Comparison of ENCODE assay signal across 17 cellular contexts in genomic region chr2:133377599-133377998, GRCh38.
A peak's percentile ranks its signal among the peaks of the same experiment; 100 is the strongest.
DNase-seq lines count a peak whose midpoint lies in the region; ATAC-seq and TF ChIP-seq lines count a peak whose summit lies in the region.
"Had no signal": no experiment of that assay in that cellular context is flagged by ENCODE, and none has a peak within 500 bp of the region (broad histone marks: within the 10 kb centered on the region; RNA-seq: fewer than 3 reads in every experiment).

No MANE protein-coding gene starts in this region.

- H3K9me3 ChIP-seq in IMR-90 (ENCODE audit: control insufficient read depth, insufficient read depth, low read length) = no peaks in the 10 kb centered on the region
- H3K9me3 ChIP-seq in endodermal cell (ENCODE audit: control insufficient read depth, low read length) = peaks cover 5% of the 10 kb centered on the region
- H3K9me3 ChIP-seq: MG63 had no signal

- H2BK15ac ChIP-seq in IMR-90 (ENCODE audit: low read depth, low read length) = peak overlapping the region; percentile 88
- no peak overlapping the region for H2BK15ac ChIP-seq in mesendoderm (replicated peaks; ENCODE audit: low read depth)

- no peaks in the 10 kb centered on the region for H3K36me3 ChIP-seq in IMR-90 (ENCODE audit: control insufficient read depth, insufficient read depth, low read length)
- H3K36me3 ChIP-seq in endodermal cell (ENCODE audit: control insufficient read depth, insufficient read depth, low read length) = no peaks in the 10 kb centered on the region
- H3K36me3 ChIP-seq in mesendoderm (ENCODE audit: control insufficient read depth, insufficient read depth, low read length) = no peaks in the 10 kb centered on the region
- H3K36me3 ChIP-seq: MG63 had no signal

- peak; percentile 7 for DNase-seq in Daoy (ENCODE audit: low read depth)
- DNase-seq in IMR-90 = no peak
- DNase-seq in endodermal cell = peak; percentile 56
- DNase-seq in mesendoderm = peak; percentile 37
- no peak for DNase-seq in cerebellar nuclear complex (lab: John Stamatoyannopoulos, UW)
- DNase-seq in NCI-H2029 (lab: John Stamatoyannopoulos, UW) = no peak
- no peak for DNase-seq in osteocyte (ENCODE audit: extremely low spot score, unreplicated experiment)
- DNase-seq: DMS153, MG63, NCI-H1105, NCI-H1694 treated with DMSO at 0.1 percent for 48 hours, NCI-H446, Right ventricle myocardium superior had no signal

- peak overlapping the region; percentile 5; the same call in 1 of the 2 replicates for H3K27ac ChIP-seq in IMR-90 (ENCODE audit: insufficient read depth, low read length)
- no peak overlapping the region for H3K27ac ChIP-seq in endodermal cell (ENCODE audit: low read depth, low read length)
- H3K27ac ChIP-seq in mesendoderm (ENCODE audit: low read depth, low read length) = no peak overlapping the region
- H3K27ac ChIP-seq: C4-2B, HL-60, KMS-11 had no signal

- peak overlapping the region; percentile 58 for H2BK5ac ChIP-seq in IMR-90 (ENCODE audit: low read depth, low read length, poor library complexity, severe bottlenecking)
- H2BK5ac ChIP-seq in mesendoderm (ENCODE audit: low read length) = no peak overlapping the region

- no CpG with 5 or more reads among the region's 2 CpGs for WGBS in IMR-90 (ENCODE audit: extremely low coverage in 2 of 2, insufficient read length in 1 of 2), 2 experiments
- 20 to 51% methylated on average over 1 to 2 of the region's 2 CpGs for WGBS in endodermal cell (ENCODE audit: insufficient coverage in 1 of 2, insufficient read length in 1 of 2), 2 experiments
- WGBS in mesendoderm (ENCODE audit: extremely low coverage, insufficient coverage, low lambda C conversion rate) = no CpG with 5 or more reads among the region's 2 CpGs

- TF ChIP-seq RAD21 in IMR-90 (IDR thresholded peaks at IDR 0.05; ENCODE audit: low read length) = no peak

- H3K4me1 Mint-ChIP-seq in endodermal cell (peaks cover 15% of the 10 kb centered on the region), osteocyte (ENCODE audit: unreplicated experiment) (peaks cover 2% of the 10 kb centered on the region)

- intact Hi-C loops in IMR-90 (cut with micrococcal nuclease) = no loop called here

- H3K23ac ChIP-seq in IMR-90 (ENCODE audit: low read depth, low read length) (peak overlapping the region; percentile 86), mesendoderm (ENCODE audit: low read length) (no peak overlapping the region)

- no peak for TF ChIP-seq POLR2A in IMR-90 (IDR thresholded peaks at IDR 0.05; ENCODE audit: low read depth, low read length)

- no peak overlapping the region for H2AK9ac ChIP-seq in IMR-90 (replicated peaks; ENCODE audit: low read depth, low read length, poor library complexity)

- no peak overlapping the region for H3K4me3 Mint-ChIP-seq in endodermal cell
- H3K4me3 Mint-ChIP-seq in osteocyte (ENCODE audit: unreplicated experiment) = no peak overlapping the region

- peak overlapping the region; percentile 64 for H3K18ac ChIP-seq in IMR-90 (ENCODE audit: low read depth, low read length)
- H3K18ac ChIP-seq in mesendoderm (ENCODE audit: low read length) = no peak overlapping the region

- H4K8ac ChIP-seq in IMR-90 (ENCODE audit: low read depth in 2 of 2, low read length in 2 of 2) (peak overlapping the region; percentile 73), mesendoderm (ENCODE audit: low read depth, low read length) (no peak overlapping the region)

- no peaks in the 10 kb centered on the region for H4K20me1 ChIP-seq in IMR-90 (ENCODE audit: insufficient read depth, low read length)

- peaks cover 2% of the 10 kb centered on the region for H3K9me3 Mint-ChIP-seq in endodermal cell
- peaks cover 5% of the 10 kb centered on the region for H3K9me3 Mint-ChIP-seq in osteocyte (ENCODE audit: unreplicated experiment)

- H3K9ac ChIP-seq in IMR-90 (ENCODE audit: low read depth, low read length) (0 out of 2 replicates have a peak overlapping the region, but pooled peaks have one; percentile 2), endodermal cell (ENCODE audit: extremely low read depth, low read length, poor library complexity, severe bottlenecking) (no peak overlapping the region), mesendoderm (ENCODE audit: low read length) (no peak overlapping the region)
- H3K9ac ChIP-seq: KMS-11 had no signal

- H2AFZ ChIP-seq in IMR-90 (replicated peaks; ENCODE audit: low read length, poor library complexity) = no peak overlapping the region

- no peak overlapping the region for H3K4me2 ChIP-seq in IMR-90 (ENCODE audit: low read depth, low read length)
- H3K4me2 ChIP-seq in mesendoderm (ENCODE audit: low read length) = no peak overlapping the region
- H3K4me2 ChIP-seq: KMS-11 had no signal

- peaks cover 14% of the 10 kb centered on the region for H3K9me1 ChIP-seq in IMR-90 (ENCODE audit: insufficient read depth, low read length)

- H3K79me1 ChIP-seq in IMR-90 (ENCODE audit: low read depth in 1 of 2, low read length in 2 of 2) (peaks cover 0 to 11% of the 10 kb centered on the region in 2 experiments; a peak in 1 of 4 replicates), mesendoderm (ENCODE audit: low read length) (no peaks in the 10 kb centered on the region)

- H3K27me3 Mint-ChIP-seq in endodermal cell (ENCODE audit: insufficient read depth) = no peaks in the 10 kb centered on the region
- no peaks in the 10 kb centered on the region for H3K27me3 Mint-ChIP-seq in osteocyte (ENCODE audit: unreplicated experiment)

- H2AK5ac ChIP-seq in IMR-90 (ENCODE audit: low read depth, low read length) (peak overlapping the region; percentile 86), mesendoderm (ENCODE audit: low read length) (no peak overlapping the region)

- BruUV-seq in IMR-90 (replicated peaks; lab: Mats Ljungman, UMichigan) = no TSS peak

- H3K36me3 Mint-ChIP-seq in endodermal cell (ENCODE audit: low read depth) (no peaks in the 10 kb centered on the region), osteocyte (ENCODE audit: unreplicated experiment) (no peaks in the 10 kb centered on the region)

- TF ChIP-seq CTCF in IMR-90 (conservative IDR thresholded peaks at IDR 0.05; ENCODE audit: low read depth, low read length) (no peak), endodermal cell (conservative IDR thresholded peaks at IDR 0.05) (no peak), osteocyte (IDR thresholded peaks at IDR 0.05) (no peak)

- POLR2A ChIA-PET in IMR-90 (lab: Charles Lee; ENCODE audit: unreplicated experiment) = no interaction called here

- dilution Hi-C loops in IMR-90 (cut with HindIII; ENCODE audit: low sequenced_read_pairs, unreplicated experiment) = no loop called here

- peak overlapping the region; percentile 80 for H2BK120ac ChIP-seq in IMR-90 (ENCODE audit: low read depth, low read length)
- no peak overlapping the region for H2BK120ac ChIP-seq in mesendoderm (ENCODE audit: low read depth, low read length)

- H3K27ac Mint-ChIP-seq in endodermal cell (peak overlapping the region; percentile 68), osteocyte (ENCODE audit: unreplicated experiment) (no peak overlapping the region)

- H3K56ac ChIP-seq in IMR-90 (ENCODE audit: extremely low read depth, insufficient read depth, low read length) (no peak overlapping the region), mesendoderm (ENCODE audit: low read length) (no peak overlapping the region)

- in situ Hi-C loops in IMR-90 (cut with MboI; ENCODE audit: low sequenced_read_pairs) = no loop called here

- peak overlapping the region; percentile 90 for H4K91ac ChIP-seq in IMR-90 (ENCODE audit: insufficient read depth, low read depth, low read length)

- peaks cover 13% of the 10 kb centered on the region for H3K4me1 ChIP-seq in IMR-90 (ENCODE audit: control insufficient read depth, insufficient read depth, low read length)
- peaks cover 11% of the 10 kb centered on the region for H3K4me1 ChIP-seq in endodermal cell (ENCODE audit: control insufficient read depth, insufficient read depth, low read length)
- peaks cover 4% of the 10 kb centered on the region for H3K4me1 ChIP-seq in mesendoderm (ENCODE audit: control insufficient read depth, low read depth, low read length)

- no peaks in the 10 kb centered on the region for H3K27me3 ChIP-seq in IMR-90 (ENCODE audit: control insufficient read depth, insufficient read depth, low read length)
- no peaks in the 10 kb centered on the region for H3K27me3 ChIP-seq in endodermal cell (ENCODE audit: control insufficient read depth, insufficient read depth, low read length, poor library complexity, severe bottlenecking)
- no peaks in the 10 kb centered on the region for H3K27me3 ChIP-seq in mesendoderm (ENCODE audit: insufficient read depth, low read length, poor library complexity)
- H3K27me3 ChIP-seq: MG63 had no signal

- no peaks in the 10 kb centered on the region for H3K79me2 ChIP-seq in mesendoderm (ENCODE audit: control insufficient read depth, insufficient read depth, low read length)

- H3K4me3 ChIP-seq in IMR-90 (ENCODE audit: insufficient read depth, low read depth, low read length) (no peak overlapping the region), endodermal cell (ENCODE audit: low read length) (no peak overlapping the region), mesendoderm (ENCODE audit: low read length) (no peak overlapping the region)
- H3K4me3 ChIP-seq: MG63 had no signal

- H3K4ac ChIP-seq in IMR-90 (ENCODE audit: low read depth, low read length) = peak overlapping the region; percentile 73
- H3K4ac ChIP-seq in mesendoderm (ENCODE audit: low read depth, low read length) = no peak overlapping the region

- H4K5ac ChIP-seq in IMR-90 (ENCODE audit: low read depth, low read length) (peak overlapping the region; percentile 70), mesendoderm (ENCODE audit: low read length) (no peak overlapping the region)

- ATAC-seq in IMR-90 (ENCODE audit: low read depth) (no peak), GM21786 (IDR thresholded peaks at IDR 0.05; ENCODE audit: unreplicated experiment) (no peak)

- H3K14ac ChIP-seq in IMR-90 (replicated peaks; ENCODE audit: low read depth, low read length) = peak overlapping the region; percentile 87

- peak overlapping the region; percentile 88 for H2BK20ac ChIP-seq in IMR-90 (ENCODE audit: low read depth, low read length)

- CTCF ChIA-PET in IMR-90 (lab: Yijun Ruan, JAX) = interaction anchor here (0.6 to 1.7 kb wide), 2 partner anchors 44 to 92 kb away, joined by 3 to 13 read pairs; no protein-coding TSS in a partner anchor

TF ChIP-seq in IMR-90, 13 proteins besides CTCF, POLR2A, EP300 and RAD21:
- no peak for TF ChIP-seq NFE2L2 (IDR thresholded peaks at IDR 0.05; ENCODE audit: low read depth, low read length)
- no peak for TF ChIP-seq MXI1 (IDR thresholded peaks at IDR 0.05; ENCODE audit: borderline replicate concordance, low read depth, low read length)

Comparison
In these comparisons a context has a peak if more than half of its experiments do, and no peak if none do; other contexts are left out.
1. DNase-seq: peak in Daoy (single experiment), endodermal cell (single experiment) and mesendoderm (single experiment); none in IMR-90 (single experiment), cerebellar nuclear complex (0 of 2), NCI-H2029 (single experiment) and osteocyte (single experiment).